Comparison of ENCODE assay signal across 14 cellular contexts in genomic region chr19:1324249-1324791, GRCh38. TPM values are rescaled to one million over a fixed set of nuclear protein-coding genes. Genes with fewer than 3 reads are reported as not detected.
DNase-seq lines count a peak whose midpoint lies in the region; ATAC-seq, FAIRE-seq and TF ChIP-seq lines count a peak whose summit lies in the region.
"Had no signal": no experiment of that assay in that cellular context is flagged by ENCODE, and none has a peak within 500 bp of the region (broad histone marks: within the 10 kb centered on the region; RNA-seq: fewer than 3 reads in every experiment).

No MANE protein-coding gene starts in this region.

- H3K9me1 ChIP-seq in keratinocyte (ENCODE audit: control insufficient read depth, extremely low read depth, insufficient read depth, low read length): no peaks in the 10 kb centered on the region

- dilution Hi-C loops in keratinocyte (cut with MboI; ENCODE audit: extremely low pct_ligation_motif_present, low sequenced_read_pairs): no loop called here

- no peaks in the 10 kb centered on the region for H3K36me3 Mint-ChIP-seq in activated CD8-positive, alpha-beta memory T cell treated with anti-CD3 and anti-CD28 coated beads, Interleukin-2, amount 10 ng/mL, durations not matched to agents 7 days and 5 days

- H3K27me3 Mint-ChIP-seq in activated CD8-positive, alpha-beta memory T cell treated with anti-CD3 and anti-CD28 coated beads, Interleukin-2, amount 10 ng/mL, durations not matched to agents 7 days and 5 days: peaks cover 28% of the 10 kb centered on the region

- H3K27ac Mint-ChIP-seq in activated CD8-positive, alpha-beta memory T cell treated with anti-CD3 and anti-CD28 coated beads, Interleukin-2, amount 10 ng/mL, durations not matched to agents 7 days and 5 days: no peak overlapping the region
- H3K27ac Mint-ChIP-seq: stimulated activated naive CD8-positive, alpha-beta T cell treated with anti-CD3 and anti-CD28 coated beads, Interleukin-15, Interleukin-2, amounts not matched to agents 100 ng/mL and 50 ng/mL, for 24 hours had no signal

- TF ChIP-seq CTCF in heart right ventricle (IDR thresholded peaks at IDR 0.05) (no peak), right atrium auricular region (IDR thresholded peaks at IDR 0.05) (no peak), astrocyte of the cerebellum (IDR thresholded peaks at IDR 0.05; ENCODE audit: low read depth, low read length, missing control alignments) (no peak), keratinocyte (optimal IDR thresholded peaks at IDR 0.05 in 1 of 3, IDR thresholded peaks at IDR 0.05 in 1 of 3, conservative IDR thresholded peaks at IDR 0.05 in 1 of 3; ENCODE audit: extremely low read depth in 1 of 3, insufficient read depth in 2 of 3, low read length in 3 of 3) (no peak), thoracic aorta (IDR thresholded peaks at IDR 0.05) (no peak)

- H3K27me3 ChIP-seq in heart right ventricle (peaks cover 0 to 54% (median 33%) of the 10 kb centered on the region in 7 donors), right atrium auricular region (no peaks in the 10 kb centered on the region), keratinocyte (ENCODE audit: control insufficient read depth, extremely low read depth, insufficient read depth, low read length) (peaks cover 7% of the 10 kb centered on the region), thoracic aorta (replicated peaks; ENCODE audit: insufficient read depth) (peaks cover 6% of the 10 kb centered on the region)

- no peaks in the 10 kb centered on the region for H3K4me1 Mint-ChIP-seq in activated CD8-positive, alpha-beta memory T cell treated with anti-CD3 and anti-CD28 coated beads, Interleukin-2, amount 10 ng/mL, durations not matched to agents 7 days and 5 days

- DNase-seq in heart right ventricle (no peak), right atrium auricular region (ENCODE audit: low spot score) (no peak), astrocyte of the cerebellum (ENCODE audit: low read depth) (no peak), keratinocyte (ENCODE audit: low read depth, low spot score) (no peak), thoracic aorta (ENCODE audit: low spot score) (no peak)
- no peak for DNase-seq in activated CD8-positive, alpha-beta memory T cell treated with anti-CD3 and anti-CD28 coated beads, Interleukin-2, amount 10 ng/mL, durations not matched to agents 7 days and 5 days
- DNase-seq: activated T-cell treated with anti-CD3 and anti-CD28 coated beads, Interleukin-2, amount 50 U/mL, for 1 hour; NCI-H2029 treated with DMSO at 0.1 percent for 48 hours; T-helper 2 cell had no signal

- H3K36me3 ChIP-seq in heart right ventricle: no peaks in the 10 kb centered on the region
- H3K36me3 ChIP-seq in right atrium auricular region: no peaks in the 10 kb centered on the region
- H3K36me3 ChIP-seq in keratinocyte (ENCODE audit: control insufficient read depth in 2 of 2, extremely low read depth in 1 of 2, insufficient read depth in 2 of 2, low read length in 2 of 2): no peaks in the 10 kb centered on the region
- H3K36me3 ChIP-seq in thoracic aorta: no peaks in the 10 kb centered on the region

- H3K4me3 ChIP-seq in heart right ventricle: peak overlapping the region in 8 of 10 donors; percentile 29 to 57 (median 51)
- H3K4me3 ChIP-seq in right atrium auricular region: peak overlapping the region in 1 of 2 donors; percentile 45
- H3K4me3 ChIP-seq in astrocyte of the cerebellum (ENCODE audit: low read depth, low read length): peak overlapping the region; percentile 27
- H3K4me3 ChIP-seq in keratinocyte (ENCODE audit: control insufficient read depth in 2 of 3, extremely low read depth in 1 of 3, insufficient read depth in 2 of 3, low read depth in 1 of 3, low read length in 3 of 3): peak overlapping the region in 1 of 3 experiments; percentile 57
- peak overlapping the region; percentile 63 for H3K4me3 ChIP-seq in thoracic aorta

- H3K27ac ChIP-seq in heart right ventricle (peak overlapping the region in 1 of 10 donors; percentile 19), right atrium auricular region (no peak overlapping the region), keratinocyte (ENCODE audit: control insufficient read depth, insufficient read depth, low read length) (no peak overlapping the region), thoracic aorta (no peak overlapping the region)

- ATAC-seq in heart right ventricle (no peak), thoracic aorta (ENCODE audit: insufficient number of reproducible peaks, low FRiP score, low read depth) (no peak), HG03442 (IDR thresholded peaks at IDR 0.05; ENCODE audit: unreplicated experiment) (no peak), HG02852 (IDR thresholded peaks at IDR 0.05; ENCODE audit: unreplicated experiment) (no peak)
- ATAC-seq in activated CD8-positive, alpha-beta memory T cell treated with anti-CD3 and anti-CD28 coated beads, Interleukin-2, amount 10 ng/mL, durations not matched to agents 7 days and 5 days: no peak

- H4K20me1 ChIP-seq in keratinocyte (ENCODE audit: control insufficient read depth, extremely low read depth, insufficient read depth, low read length): no peaks in the 10 kb centered on the region

- FAIRE-seq in keratinocyte (lab: Jason Lieb, UNC): no peak

- H3K4me3 Mint-ChIP-seq in activated CD8-positive, alpha-beta memory T cell treated with anti-CD3 and anti-CD28 coated beads, Interleukin-2, amount 10 ng/mL, durations not matched to agents 7 days and 5 days: no peak overlapping the region
- H3K4me3 Mint-ChIP-seq: stimulated activated naive CD8-positive, alpha-beta T cell treated with anti-CD3 and anti-CD28 coated beads, Interleukin-15, Interleukin-2, amounts not matched to agents 100 ng/mL and 50 ng/mL, for 24 hours had no signal

- CTCF ChIA-PET in activated CD8-positive, alpha-beta memory T cell treated with anti-CD3 and anti-CD28 coated beads, Interleukin-2, amount 10 ng/mL, durations not matched to agents 7 days and 5 days (lab: Charles Lee): interaction anchor here (0.7 kb wide), 1 partner anchor 10 kb away, joined by 3 read pairs; no protein-coding TSS in a partner anchor

- H3K79me2 ChIP-seq in keratinocyte (ENCODE audit: control insufficient read depth, insufficient read depth, low read length): no peaks in the 10 kb centered on the region

- intact Hi-C loops in heart right ventricle (cut with DNase I): no loop called here

- 84% methylated on average over 12 of the region's 12 CpGs for WGBS in heart right ventricle, 2 donors

- no peaks in the 10 kb centered on the region for H3K9me3 ChIP-seq in heart right ventricle
- H3K9me3 ChIP-seq in right atrium auricular region: no peaks in the 10 kb centered on the region
- no peaks in the 10 kb centered on the region for H3K9me3 ChIP-seq in keratinocyte (ENCODE audit: control insufficient read depth, low read depth, low read length)
- no peaks in the 10 kb centered on the region for H3K9me3 ChIP-seq in thoracic aorta

- in situ Hi-C loops in astrocyte of the cerebellum (cut with HindIII; ENCODE audit: low sequenced_read_pairs): loop anchor here (5.0 kb wide), 3 partner anchors 42 to 88 kb away; no protein-coding TSS in a partner anchor

- H2AFZ ChIP-seq in keratinocyte (ENCODE audit: control insufficient read depth, low read length): no peak overlapping the region

- peaks cover 0 to 14% (median 12%) of the 10 kb centered on the region in 9 donors for H3K4me1 ChIP-seq in heart right ventricle
- H3K4me1 ChIP-seq in right atrium auricular region: peaks cover 0 to 12% of the 10 kb centered on the region in 2 donors
- peaks cover 5% of the 10 kb centered on the region for H3K4me1 ChIP-seq in keratinocyte (ENCODE audit: control insufficient read depth, extremely low read depth, insufficient read depth, low read length)
- H3K4me1 ChIP-seq in thoracic aorta (ENCODE audit: control insufficient read depth in 1 of 2, low read depth in 2 of 2): peaks cover 2 to 6% of the 10 kb centered on the region in 2 donors

- H3K9me3 Mint-ChIP-seq in activated CD8-positive, alpha-beta memory T cell treated with anti-CD3 and anti-CD28 coated beads, Interleukin-2, amount 10 ng/mL, durations not matched to agents 7 days and 5 days (ENCODE audit: low read depth): no peaks in the 10 kb centered on the region
- H3K9me3 Mint-ChIP-seq: stimulated activated naive CD8-positive, alpha-beta T cell treated with anti-CD3 and anti-CD28 coated beads, Interleukin-15, Interleukin-2, amounts not matched to agents 100 ng/mL and 50 ng/mL, for 24 hours had no signal

- H3K4me2 ChIP-seq in keratinocyte (ENCODE audit: control insufficient read depth, extremely low read depth, insufficient read depth, low read depth, low read length): peak overlapping the region; percentile 90

- H3K9ac ChIP-seq in keratinocyte (ENCODE audit: control insufficient read depth, extremely low read depth, insufficient read depth, low read length): peak overlapping the region; percentile 58

RNA-seq across cellular contexts. Expression of gene EFNA2, which starts 38.6 kb away (rescaled TPM):
- under 1 TPM in 1 of 10 donors, not detected in 9; 0.45 TPM for total RNA-seq in heart right ventricle
- polyA plus RNA-seq in heart right ventricle: under 1 TPM in 1 of 2 donors, not detected in 1; 0.04 TPM
- not detected for total RNA-seq in right atrium auricular region
- polyA plus RNA-seq in keratinocyte: not detected in 3 replicates
- polyA plus RNA-seq in keratinocyte (2011; ENCODE audit: low read depth): not detected
- polyA plus RNA-seq in keratinocyte (2011; cell fraction: cytosol; rRNA removed): not detected in 2 replicates
- not detected in 2 replicates for polyA plus RNA-seq in keratinocyte (2011; cell fraction: nucleus; rRNA removed)
- not detected in 2 replicates for polyA plus RNA-seq in keratinocyte (2012; ENCODE audit: low replicate concordance)
- polyA minus RNA-seq in keratinocyte: not detected in 3 replicates
- polyA minus RNA-seq in keratinocyte (2011; cell fraction: cytosol; rRNA and poly(A)+ RNA removed): not detected
- 0.53 TPM in 1 of 2 replicates, not detected in the other for polyA minus RNA-seq in keratinocyte (2011; cell fraction: nucleus; rRNA and poly(A)+ RNA removed)
- not detected for total RNA-seq in thoracic aorta
- total RNA-seq in activated CD8-positive, alpha-beta memory T cell treated with anti-CD3 and anti-CD28 coated beads, Interleukin-2, amount 10 ng/mL, durations not matched to agents 7 days and 5 days: not detected
- total RNA-seq: aorta, sciatic nerve had no signal

RNA-seq across cellular contexts. Expression of gene FAM174C, which starts 49.0 kb away (rescaled TPM):
- total RNA-seq in heart right ventricle (10 to 100 TPM in 7 of 10 donors, 1 to 10 TPM in 3; 8.2 to 19.0 (median 12.7) TPM), right atrium auricular region (10 to 100 TPM; 28.9 to 29.8 TPM), thoracic aorta (10 to 100 TPM; 18.8 to 40.8 TPM)
- polyA plus RNA-seq in heart right ventricle (10 to 100 TPM; 40.2 to 70.2 TPM), keratinocyte (18.5 to 30.1 TPM (median 27.6 TPM) in 3 replicates)
- 16.5 TPM for polyA plus RNA-seq in keratinocyte (2011; ENCODE audit: low read depth)
- polyA plus RNA-seq in keratinocyte (2011; cell fraction: cytosol; rRNA removed): 23.5 and 65.8 TPM in 2 replicates
- 16.3 and 21.3 TPM in 2 replicates for polyA plus RNA-seq in keratinocyte (2011; cell fraction: nucleus; rRNA removed)
- polyA plus RNA-seq in keratinocyte (2012; ENCODE audit: low replicate concordance): 45.3 and 60.9 TPM in 2 replicates
- 7.1 to 15.1 TPM (median 8.0 TPM) in 3 replicates for polyA minus RNA-seq in keratinocyte
- 49.3 TPM for polyA minus RNA-seq in keratinocyte (2011; cell fraction: cytosol; rRNA and poly(A)+ RNA removed)
- polyA minus RNA-seq in keratinocyte (2011; cell fraction: nucleus; rRNA and poly(A)+ RNA removed): 3.1 and 5.0 TPM in 2 replicates
- total RNA-seq in activated CD8-positive, alpha-beta memory T cell treated with anti-CD3 and anti-CD28 coated beads, Interleukin-2, amount 10 ng/mL, durations not matched to agents 7 days and 5 days: 10 to 100 TPM; 54.7 to 60.3 TPM

RNA-seq across cellular contexts. Expression of gene CIRBP, which starts 55.2 kb away (rescaled TPM):
- total RNA-seq in heart right ventricle: 100 to 1,000 TPM; 227 to 356 (median 280) TPM
- polyA plus RNA-seq in heart right ventricle: 100 to 1,000 TPM; 180 to 344 TPM
- 100 to 1,000 TPM; 288 to 385 TPM for total RNA-seq in right atrium auricular region
- 97.5 to 164 TPM (median 113 TPM) in 3 replicates for polyA plus RNA-seq in keratinocyte
- 140 TPM for polyA plus RNA-seq in keratinocyte (2011; ENCODE audit: low read depth)
- 57.4 and 107 TPM in 2 replicates for polyA plus RNA-seq in keratinocyte (2011; cell fraction: cytosol; rRNA removed)
- 226 and 247 TPM in 2 replicates for polyA plus RNA-seq in keratinocyte (2011; cell fraction: nucleus; rRNA removed)
- 130 and 149 TPM in 2 replicates for polyA plus RNA-seq in keratinocyte (2012; ENCODE audit: low replicate concordance)
- polyA minus RNA-seq in keratinocyte: 15.5 to 48.4 TPM (median 20.1 TPM) in 3 replicates
- polyA minus RNA-seq in keratinocyte (2011; cell fraction: cytosol; rRNA and poly(A)+ RNA removed): 122 TPM
- polyA minus RNA-seq in keratinocyte (2011; cell fraction: nucleus; rRNA and poly(A)+ RNA removed): 28.2 and 42.2 TPM in 2 replicates
- 100 to 1,000 TPM; 492 to 644 TPM for total RNA-seq in thoracic aorta
- total RNA-seq in activated CD8-positive, alpha-beta memory T cell treated with anti-CD3 and anti-CD28 coated beads, Interleukin-2, amount 10 ng/mL, durations not matched to agents 7 days and 5 days: 100 to 1,000 TPM; 189 to 210 TPM

RNA-seq across cellular contexts. Expression of gene NDUFS7, which starts 59.4 kb away (rescaled TPM):
- total RNA-seq in heart right ventricle: 100 to 1,000 TPM; 248 to 446 (median 377) TPM
- 100 to 1,000 TPM; 307 to 498 TPM for polyA plus RNA-seq in heart right ventricle
- 100 to 1,000 TPM; 234 to 326 TPM for total RNA-seq in right atrium auricular region
- polyA plus RNA-seq in keratinocyte: 23.2 to 52.1 TPM (median 41.3 TPM) in 3 replicates
- polyA plus RNA-seq in keratinocyte (2011; ENCODE audit: low read depth): 11.3 TPM
- polyA plus RNA-seq in keratinocyte (2011; cell fraction: cytosol; rRNA removed): 24.0 and 90.4 TPM in 2 replicates
- 28.1 and 45.9 TPM in 2 replicates for polyA plus RNA-seq in keratinocyte (2011; cell fraction: nucleus; rRNA removed)
- 53.3 and 67.2 TPM in 2 replicates for polyA plus RNA-seq in keratinocyte (2012; ENCODE audit: low replicate concordance)
- polyA minus RNA-seq in keratinocyte: 23.6 to 24.5 TPM (median 24.1 TPM) in 3 replicates
- 179 TPM for polyA minus RNA-seq in keratinocyte (2011; cell fraction: cytosol; rRNA and poly(A)+ RNA removed)
- polyA minus RNA-seq in keratinocyte (2011; cell fraction: nucleus; rRNA and poly(A)+ RNA removed): 21.3 and 24.1 TPM in 2 replicates
- total RNA-seq in thoracic aorta: 100 to 1,000 TPM in 1 of 2 donors, 10 to 100 TPM in 1; 83.3 to 110 TPM
- total RNA-seq in activated CD8-positive, alpha-beta memory T cell treated with anti-CD3 and anti-CD28 coated beads, Interleukin-2, amount 10 ng/mL, durations not matched to agents 7 days and 5 days: 100 to 1,000 TPM; 124 to 135 TPM
